In genomic region chr4:1578301-1578781, GRCh38 we compare ENCODE assay signal across 11 cellular contexts.
DNase-seq lines count a peak whose midpoint lies in the region; ATAC-seq and TF ChIP-seq lines count a peak whose summit lies in the region.
"Had no signal": no experiment of that assay in that cellular context is flagged by ENCODE, and none has a peak within 500 bp of the region (broad histone marks: within the 10 kb centered on the region; RNA-seq: fewer than 3 reads in every experiment).

No MANE protein-coding gene starts in this region.

- H3K4me3 ChIP-seq in SK-N-SH (ENCODE audit: low read depth in 2 of 2, low read length in 1 of 2) (no peak overlapping the region), fibroblast of villous mesenchyme (ENCODE audit: low read depth, low read length) (peak overlapping the region; percentile 21), psoas muscle (no peak overlapping the region)

- DNase-seq in SK-N-SH (no peak), T-helper 17 cell (no peak), fibroblast of villous mesenchyme (ENCODE audit: low read depth) (no peak), psoas muscle (peak; percentile 22 to 49), DMS114 treated with DMSO at 0.1 percent for 48 hours (lab: John Stamatoyannopoulos, UW; ENCODE audit: unreplicated experiment) (no peak), sciatic nerve (ENCODE audit: low spot score) (no peak)
- DNase-seq: activated gamma-delta T cell treated with Interleukin-2 at 50 U/mL for 16 hours, NCI-H524 treated with DMSO at 0.1 percent for 48 hours had no signal

- no peaks in the 10 kb centered on the region for H3K79me2 ChIP-seq in SK-N-SH (ENCODE audit: insufficient read depth)

- H3F3A ChIP-seq in SK-N-SH (replicated peaks; ENCODE audit: insufficient read depth) = peaks cover 16% of the 10 kb centered on the region

- H3K27me3 ChIP-seq in SK-N-SH (ENCODE audit: insufficient read depth) (no peaks in the 10 kb centered on the region), psoas muscle (ENCODE audit: insufficient read depth in 3 of 3, low read length in 2 of 3) (peaks cover 0 to 67% (median 23%) of the 10 kb centered on the region in 3 donors)
- H3K27me3 ChIP-seq: right lobe of liver had no signal

- CTCF ChIA-PET in SK-N-SH (lab: Yijun Ruan, JAX) = interaction anchor here (1.2 kb wide), 1 partner anchor 13 kb away, joined by 4 read pairs; no protein-coding TSS in a partner anchor

- no peak for TF ChIP-seq RAD21 in SK-N-SH (IDR thresholded peaks at IDR 0.05; ENCODE audit: low read length)

- H3K4me3 Mint-ChIP-seq in T-helper 17 cell = peak overlapping the region; percentile 74

- POLR2A ChIA-PET in SK-N-SH (lab: Yijun Ruan, JAX) = no interaction called here

- no peak overlapping the region for H3K27ac ChIP-seq in SK-N-SH (ENCODE audit: low read depth in 2 of 2, low read length in 1 of 2)
- no peak overlapping the region for H3K27ac ChIP-seq in psoas muscle

- no peaks in the 10 kb centered on the region for H4K20me1 ChIP-seq in SK-N-SH (ENCODE audit: insufficient read depth)

- H3K9me3 ChIP-seq in SK-N-SH (no peaks in the 10 kb centered on the region), T-helper 17 cell (ENCODE audit: control insufficient read depth, low read length, poor library complexity, severe bottlenecking) (no peaks in the 10 kb centered on the region), psoas muscle (no peaks in the 10 kb centered on the region)
- H3K9me3 ChIP-seq: right lobe of liver had no signal

- TF ChIP-seq EP300 in SK-N-SH (IDR thresholded peaks at IDR 0.05; ENCODE audit: borderline replicate concordance in 1 of 2, low read depth in 1 of 2, low read length in 1 of 2) = no peak

- no peak overlapping the region for H2AFZ ChIP-seq in SK-N-SH (ENCODE audit: low read depth)

- no peak overlapping the region for H3K9ac ChIP-seq in SK-N-SH

- no peaks in the 10 kb centered on the region for H3K27me3 Mint-ChIP-seq in T-helper 17 cell

- H3K4me1 Mint-ChIP-seq in T-helper 17 cell = peaks cover 10% of the 10 kb centered on the region

- intact Hi-C loops in psoas muscle (cut with DNase I) (no loop called here), sciatic nerve (cut with DNase I) (no loop called here)

- 26% methylated on average over 32 of the region's 34 CpGs for WGBS in SK-N-SH (ENCODE audit: low lambda C conversion rate)
- WGBS in psoas muscle, 3 donors = 16 to 21% (median 17%) methylated on average over 25 to 34 of the region's 34 CpGs

- no peaks in the 10 kb centered on the region for H3K36me3 Mint-ChIP-seq in T-helper 17 cell (ENCODE audit: low read depth)

- H3K4me1 ChIP-seq in SK-N-SH (ENCODE audit: control insufficient read depth in 1 of 2, insufficient read depth in 2 of 2, low read depth in 1 of 2, low read length in 1 of 2) (peaks cover 0 to 11% of the 10 kb centered on the region in 2 experiments; a peak in 1 of 4 replicates), psoas muscle (no peaks in the 10 kb centered on the region)

- H3K36me3 ChIP-seq in SK-N-SH (replicated peaks in 1 of 2; ENCODE audit: control insufficient read depth in 1 of 2, insufficient read depth in 2 of 2, low read length in 1 of 2) = no peaks in the 10 kb centered on the region
- no peaks in the 10 kb centered on the region for H3K36me3 ChIP-seq in psoas muscle (ENCODE audit: insufficient read depth in 1 of 2, low read depth in 1 of 2)
- H3K36me3 ChIP-seq: right lobe of liver had no signal

- H3K27ac Mint-ChIP-seq in T-helper 17 cell = no peak overlapping the region

- TF ChIP-seq CTCF in SK-N-SH (IDR thresholded peaks at IDR 0.05) = no peak
- TF ChIP-seq CTCF in fibroblast of villous mesenchyme (IDR thresholded peaks at IDR 0.05; ENCODE audit: insufficient read depth, low read depth, low read length) = no peak
- no peak for TF ChIP-seq CTCF in psoas muscle (IDR thresholded peaks at IDR 0.05)

- ATAC-seq in SK-N-SH treated with all-trans-retinoic acid at 6 μM for 48 hours (no peak), T-helper 17 cell (no peak), psoas muscle (no peak), GM19452 (IDR thresholded peaks at IDR 0.05; ENCODE audit: unreplicated experiment) (no peak), sciatic nerve (no peak)

- H3K4me2 ChIP-seq in SK-N-SH = peak overlapping the region; percentile 62; the same call in 1 of the 2 replicates

- H3K9me2 ChIP-seq in SK-N-SH = no peaks in the 10 kb centered on the region

TF ChIP-seq in SK-N-SH, 30 proteins besides CTCF, POLR2A, EP300 and RAD21:
- TF ChIP-seq FOXM1 (IDR thresholded peaks at IDR 0.05; ENCODE audit: low read depth) = no peak
- no peak for TF ChIP-seq JUND (IDR thresholded peaks at IDR 0.05)
- no peak for TF ChIP-seq GABPA (IDR thresholded peaks at IDR 0.05; ENCODE audit: low read depth)
- TF ChIP-seq TCF12 (IDR thresholded peaks at IDR 0.05) = no peak
- no peak for TF ChIP-seq YY1 (IDR thresholded peaks at IDR 0.05; ENCODE audit: low read depth)

TF ChIP-seq in SK-N-SH treated with all-trans-retinoic acid at 6 μM for 48 hours, 23 proteins besides CTCF, POLR2A, EP300 and RAD21:
- TF ChIP-seq SNAI2 (CRISPR knock-in tag; IDR thresholded peaks at IDR 0.05) (no peak), TCF4 (CRISPR knock-in tag; IDR thresholded peaks at IDR 0.05; ENCODE audit: borderline replicate concordance) (no peak), ZNF8 (CRISPR knock-in tag; IDR thresholded peaks at IDR 0.05) (no peak), CSDC2 (CRISPR knock-in tag; IDR thresholded peaks at IDR 0.05) (no peak), PATZ1 (CRISPR knock-in tag; IDR thresholded peaks at IDR 0.05; ENCODE audit: borderline replicate concordance) (no peak), ZC3H10 (CRISPR knock-in tag; IDR thresholded peaks at IDR 0.05) (no peak), ARNTL (CRISPR knock-in tag; IDR thresholded peaks at IDR 0.05; ENCODE audit: borderline replicate concordance, low read depth) (no peak), BACH2 (CRISPR knock-in tag; IDR thresholded peaks at IDR 0.05; ENCODE audit: borderline replicate concordance) (no peak), GLIS3 (CRISPR knock-in tag; IDR thresholded peaks at IDR 0.05) (no peak), ZNF70 (CRISPR knock-in tag; IDR thresholded peaks at IDR 0.05) (no peak), TOX (CRISPR knock-in tag; IDR thresholded peaks at IDR 0.05; ENCODE audit: borderline replicate concordance) (no peak)

Comparison
In these comparisons a context has a peak if more than half of its experiments do, and no peak if none do; other contexts are left out.
1. DNase-seq: peak in psoas muscle (2 of 2); none in SK-N-SH (single experiment), T-helper 17 cell (0 of 3), fibroblast of villous mesenchyme (single experiment), DMS114 treated with DMSO at 0.1 percent for 48 hours (single experiment) and sciatic nerve (single experiment).